In genomic region chr1:229870381-229870780, GRCh38 we compare ENCODE assay signal across 22 cellular contexts.
"Had no signal": no experiment of that assay in that cellular context is flagged by ENCODE, and none has a peak within 500 bp of the region (broad histone marks: within the 10 kb centered on the region; RNA-seq: fewer than 3 reads in every experiment).

No MANE protein-coding gene starts in this region.

- H3K36me3 ChIP-seq: colonic mucosa, left ventricle myocardium inferior, lower lobe of right lung, neutrophil, right atrium auricular region, thyroid gland, vagina had no signal

- H3K27ac Mint-ChIP-seq: natural killer cell, progenitor cell of endocrine pancreas had no signal

- H3K4me3 Mint-ChIP-seq: natural killer cell; neural crest cell; stimulated activated naive CD8-positive, alpha-beta T cell treated with anti-CD3 and anti-CD28 coated beads, Interleukin-15, amount 100 ng/mL, for 72 hours had no signal

- H3K9me3 Mint-ChIP-seq: natural killer cell; stimulated activated naive CD8-positive, alpha-beta T cell treated with anti-CD3 and anti-CD28 coated beads, Interleukin-15, amount 100 ng/mL, for 72 hours had no signal

- H3K27me3 ChIP-seq: colonic mucosa, neutrophil, right atrium auricular region, thyroid gland, vagina had no signal

- H3K9me3 ChIP-seq: colonic mucosa, left ventricle myocardium inferior, lower lobe of right lung, neutrophil, right atrium auricular region, thyroid gland, vagina had no signal

- H3K4me1 Mint-ChIP-seq: natural killer cell had no signal

- H3K27ac ChIP-seq: colonic mucosa, left ventricle myocardium inferior, lower lobe of right lung, neutrophil, parathyroid adenoma, right atrium auricular region, thyroid gland, vagina had no signal

- H3K36me3 Mint-ChIP-seq: natural killer cell had no signal

- DNase-seq: colonic mucosa; dermis blood vessel endothelial cell; effector CD4-positive, alpha-beta T cell; left cardiac atrium; left ventricle myocardium inferior; lower lobe of right lung; natural killer cell; stimulated activated CD4-positive, alpha-beta T cell treated with anti-CD3 and anti-CD28 coated beads, Interleukin-12 subunit alpha, Interleukin-12 subunit beta, amount 100 ng/mL, for 4 hours; stimulated activated CD4-positive, alpha-beta T cell treated with anti-CD3 and anti-CD28 coated beads, Interleukin-1b, Interleukin-23, amount 100 ng/mL, for 48 hours; stimulated activated CD4-positive, alpha-beta T cell treated with anti-CD3 and anti-CD28 coated beads, Interleukin-4, amount 100 ng/mL, for 1 hour; stimulated activated CD8-positive, alpha-beta memory T cell treated with anti-CD3 and anti-CD28 coated beads, Interleukin-4, amount 100 ng/mL, for 48 hours; stimulated activated naive CD4-positive, alpha-beta T cell; stimulated activated naive CD8-positive, alpha-beta T cell treated with anti-CD3 and anti-CD28 coated beads, Interleukin-15, amount 100 ng/mL, for 72 hours; thyroid gland; trophoblast cell had no signal

- H3K4me3 ChIP-seq: colonic mucosa, left ventricle myocardium inferior, lower lobe of right lung, right atrium auricular region, smooth muscle cell, thyroid gland, vagina had no signal

- H3K4me1 ChIP-seq: colonic mucosa, lower lobe of right lung, parathyroid adenoma, thyroid gland, vagina had no signal
